ENCODE assay signal across 14 cellular contexts in genomic region chr10:59012839-59013238, GRCh38.
"Had no signal": no experiment of that assay in that cellular context is flagged by ENCODE, and none has a peak within 500 bp of the region (broad histone marks: within the 10 kb centered on the region; RNA-seq: fewer than 3 reads in every experiment).

No MANE protein-coding gene starts in this region.

- H3K4me3 ChIP-seq: coronary artery, heart left ventricle, stomach, thyroid gland, uterus had no signal

- H3K36me3 ChIP-seq: heart left ventricle, stomach, thyroid gland, uterus had no signal

- H3K27ac ChIP-seq: coronary artery, heart left ventricle, stomach, thyroid gland, uterus had no signal

- H3K4me1 ChIP-seq: heart left ventricle, stomach, thyroid gland, uterus had no signal

- ATAC-seq: activated CD4-positive, CD25-positive, alpha-beta regulatory T cell treated with anti-CD3 and anti-CD28 coated beads, Interleukin-2, amount 50 U/mL, for 24 hours; heart left ventricle; left ventricle myocardium superior had no signal

- H3K9me3 ChIP-seq: heart left ventricle, stomach, thyroid gland, uterus had no signal

- DNase-seq: activated naive CD4-positive, alpha-beta T cell treated with anti-CD3 and anti-CD28 coated beads, Interleukin-2, amount 10 ng/mL, durations not matched to agents 7 days and 5 days; caudate nucleus; effector CD8-positive, alpha-beta T cell; foreskin melanocyte; heart left ventricle; islet precursor cell; left ventricle myocardium superior; stimulated activated CD4-positive, alpha-beta T cell treated with anti-CD3 and anti-CD28 coated beads, Interleukin-15, amount 100 ng/mL, for 24 hours; stimulated activated CD4-positive, alpha-beta T cell treated with anti-CD3 and anti-CD28 coated beads, Interleukin-4, amount 100 ng/mL, for 4 hours; stomach; thyroid gland; uterus had no signal

- H3K27me3 ChIP-seq: heart left ventricle, stomach, thyroid gland, uterus had no signal
